ENCODE assay signal across 23 cellular contexts in genomic region chr7:83362786-83363185, GRCh38.
"Had no signal": no experiment of that assay in that cellular context is flagged by ENCODE, and none has a peak within 500 bp of the region (broad histone marks: within the 10 kb centered on the region; RNA-seq: fewer than 3 reads in every experiment).

No MANE protein-coding gene starts in this region.

- H3K9me3 Mint-ChIP-seq: activated naive CD8-positive, alpha-beta T cell treated with anti-CD3 and anti-CD28 coated beads, Interleukin-2, amount 10 ng/mL, durations not matched to agents 7 days and 5 days; brain; T-helper 1 cell treated with Interleukin-12 subunit alpha and Interleukin-12 subunit beta and Interleukin-4 antibody, amounts not matched to agents 30 μg/mL and 1 μg/mL, for 36 hours had no signal

- ATAC-seq: activated T-cell treated with anti-CD3 and anti-CD28 coated beads, Interleukin-2, amount 50 U/mL, for 4 hours; effector memory CD8-positive, alpha-beta T cell; left lobe of liver; natural killer cell had no signal

- DNase-seq: activated CD4-positive, alpha-beta T cell treated with anti-CD3 and anti-CD28 coated beads for 4 hours; activated CD4-positive, alpha-beta T cell treated with anti-CD3 and anti-CD28 coated beads, Interleukin-2, amount 50 U/mL, for 48 hours; activated CD4-positive, CD25-positive, alpha-beta regulatory T cell; activated CD8-positive, alpha-beta memory T cell treated with anti-CD3 and anti-CD28 coated beads, Interleukin-2, amount 50 U/mL, for 48 hours; activated effector memory CD4-positive, alpha-beta T cell treated with Interleukin-2 at 50 U/mL for 16 hours; activated naive CD4-positive, alpha-beta T cell treated with anti-CD3 and anti-CD28 coated beads for 36 hours; activated naive CD8-positive, alpha-beta T cell treated with anti-CD3 and anti-CD28 coated beads, Interleukin-2, amount 10 ng/mL, durations not matched to agents 7 days and 5 days; activated T-cell treated with anti-CD3 and anti-CD28 coated beads, Interleukin-2, amount 50 U/mL, for 4 hours; caudate nucleus; dorsolateral prefrontal cortex; effector memory CD8-positive, alpha-beta T cell; heart right ventricle; mammary epithelial cell; midbrain; natural killer cell; spleen; stimulated activated CD4-positive, alpha-beta T cell treated with anti-CD3 and anti-CD28 coated beads, Interleukin-4, amount 100 ng/mL, for 1 hour; stimulated activated naive CD4-positive, alpha-beta T cell treated with Interleukin-2 at 50 U/mL for 16 hours had no signal

- H3K27ac ChIP-seq: dorsolateral prefrontal cortex, esophagus muscularis mucosa, heart right ventricle, spleen had no signal

- H3K36me3 Mint-ChIP-seq: activated naive CD8-positive, alpha-beta T cell treated with anti-CD3 and anti-CD28 coated beads, Interleukin-2, amount 10 ng/mL, durations not matched to agents 7 days and 5 days; brain; natural killer cell had no signal

- H3K4me3 Mint-ChIP-seq: activated naive CD4-positive, alpha-beta T cell treated with anti-CD3 and anti-CD28 coated beads for 36 hours; activated naive CD8-positive, alpha-beta T cell treated with anti-CD3 and anti-CD28 coated beads, Interleukin-2, amount 10 ng/mL, durations not matched to agents 7 days and 5 days; activated T-cell treated with anti-CD3 and anti-CD28 coated beads, Interleukin-2, amount 50 U/mL, for 4 hours; brain; effector memory CD8-positive, alpha-beta T cell; natural killer cell; T-helper 1 cell treated with Interleukin-12 subunit alpha and Interleukin-12 subunit beta and Interleukin-4 antibody, amounts not matched to agents 30 μg/mL and 1 μg/mL, for 36 hours had no signal

- H3K27me3 Mint-ChIP-seq: activated naive CD8-positive, alpha-beta T cell treated with anti-CD3 and anti-CD28 coated beads, Interleukin-2, amount 10 ng/mL, durations not matched to agents 7 days and 5 days; brain; effector memory CD8-positive, alpha-beta T cell; progenitor cell of endocrine pancreas had no signal

- H3K27me3 ChIP-seq: esophagus muscularis mucosa, heart right ventricle, spleen had no signal

- H3K36me3 ChIP-seq: esophagus muscularis mucosa, heart right ventricle, spleen had no signal

- H3K9me3 ChIP-seq: esophagus muscularis mucosa, heart right ventricle had no signal

- H3K4me1 ChIP-seq: heart right ventricle, spleen had no signal

- H3K4me1 Mint-ChIP-seq: activated naive CD8-positive, alpha-beta T cell treated with anti-CD3 and anti-CD28 coated beads, Interleukin-2, amount 10 ng/mL, durations not matched to agents 7 days and 5 days; brain; natural killer cell had no signal

- H3K4me3 ChIP-seq: dorsolateral prefrontal cortex, esophagus muscularis mucosa, heart right ventricle, spleen had no signal

- H3K27ac Mint-ChIP-seq: activated naive CD4-positive, alpha-beta T cell treated with anti-CD3 and anti-CD28 coated beads for 36 hours; activated naive CD8-positive, alpha-beta T cell treated with anti-CD3 and anti-CD28 coated beads, Interleukin-2, amount 10 ng/mL, durations not matched to agents 7 days and 5 days; brain; effector memory CD8-positive, alpha-beta T cell; natural killer cell; progenitor cell of endocrine pancreas; T-helper 1 cell treated with Interleukin-12 subunit alpha and Interleukin-12 subunit beta and Interleukin-4 antibody, amounts not matched to agents 30 μg/mL and 1 μg/mL, for 36 hours had no signal
